Comparison of ENCODE assay signal across 10 cellular contexts in genomic region chr6:98847767-98848538, GRCh38. TPM values are rescaled to one million over a fixed set of nuclear protein-coding genes. Genes with fewer than 3 reads are reported as not detected.
DNase-seq lines count a peak whose midpoint lies in the region; ATAC-seq and TF ChIP-seq lines count a peak whose summit lies in the region.
"Had no signal": no experiment of that assay in that cellular context is flagged by ENCODE, and none has a peak within 500 bp of the region (broad histone marks: within the 10 kb centered on the region; RNA-seq: fewer than 3 reads in every experiment).

No MANE protein-coding gene starts in this region.

- ATAC-seq in left colon (peak; percentile 46), upper lobe of left lung (ENCODE audit: low FRiP score in 2 of 2) (peak; percentile 30 to 58)
- ATAC-seq: K562 had no signal

- peaks cover 17% of the 10 kb centered on the region for H3K27me3 Mint-ChIP-seq in MCF 10A (ENCODE audit: insufficient read depth, unreplicated experiment)

- H3K4me1 Mint-ChIP-seq in MCF 10A (ENCODE audit: insufficient read depth, unreplicated experiment), result peaks cover 8% of the 10 kb centered on the region

- TF ChIP-seq CTCF in breast epithelium (IDR thresholded peaks at IDR 0.05), result no peak
- no peak for TF ChIP-seq CTCF in MCF 10A (IDR thresholded peaks at IDR 0.05; ENCODE audit: unreplicated experiment)
- no peak for TF ChIP-seq CTCF in upper lobe of left lung (IDR thresholded peaks at IDR 0.05)
- TF ChIP-seq CTCF in PC-9 (conservative IDR thresholded peaks at IDR 0.05), result no peak

- H3K27ac ChIP-seq in breast epithelium (no peak overlapping the region), upper lobe of left lung (no peak overlapping the region), PC-9 (no peak overlapping the region)

- CTCF ChIA-PET in MCF 10A (lab: Yijun Ruan, JAX) (interaction anchor here (0.9 kb wide), 1 partner anchor 304 kb away, joined by 3 read pairs; no protein-coding TSS in a partner anchor), PC-9 (lab: Charles Lee) (no interaction called here)

- H3K27ac Mint-ChIP-seq in MCF 10A (ENCODE audit: low read depth, unreplicated experiment), result no peak overlapping the region

- H3K9me3 Mint-ChIP-seq in MCF 10A (ENCODE audit: unreplicated experiment), result no peaks in the 10 kb centered on the region

- intact Hi-C loops in breast epithelium (cut with DNase I; ENCODE audit: low total_unique reads), result no loop called here
- intact Hi-C loops in MCF 10A (cut with micrococcal nuclease), result loop anchor here (5.0 kb wide), 1 partner anchor 1141 kb away; no protein-coding TSS in a partner anchor
- intact Hi-C loops in left colon (cut with DNase I, micrococcal nuclease), result loop anchor here in 1 of 2 donors (5.0 kb wide), 1 partner anchor 1351 kb away; no protein-coding TSS in a partner anchor
- intact Hi-C loops in PC-9 (cut with micrococcal nuclease; ENCODE audit: unreplicated experiment), result loop anchor here (5.0 to 10.0 kb wide), 2 partner anchors 803 to 1661 kb away; no protein-coding TSS in a partner anchor

- H2AFZ ChIP-seq in PC-9, result no peak overlapping the region

- WGBS in upper lobe of left lung, 2 donors, result 7 to 17% methylated on average over 3 to 20 of the region's 52 CpGs

- no peaks in the 10 kb centered on the region for H3K79me2 ChIP-seq in PC-9 (ENCODE audit: low read depth)

- H3K4me3 ChIP-seq in breast epithelium, result peak overlapping the region in 2 of 3 donors; percentile 4 to 29
- H3K4me3 ChIP-seq in upper lobe of left lung, result peak overlapping the region in 2 of 4 donors; percentile 7 to 23
- no peak overlapping the region for H3K4me3 ChIP-seq in PC-9
- H3K4me3 ChIP-seq: K562 had no signal

- no peaks in the 10 kb centered on the region for H4K20me1 ChIP-seq in PC-9 (ENCODE audit: insufficient read depth)

- H3K4me2 ChIP-seq in PC-9, result no peak overlapping the region

- no peak for TF ChIP-seq POLR2A in breast epithelium (IDR thresholded peaks at IDR 0.05)
- TF ChIP-seq POLR2A in upper lobe of left lung (IDR thresholded peaks at IDR 0.05), result no peak

- no peaks in the 10 kb centered on the region for H3K9me3 ChIP-seq in breast epithelium
- H3K9me3 ChIP-seq in upper lobe of left lung, result no peaks in the 10 kb centered on the region
- no peaks in the 10 kb centered on the region for H3K9me3 ChIP-seq in PC-9 (ENCODE audit: insufficient read depth, low read depth)

- H3F3A ChIP-seq in PC-9 (ENCODE audit: insufficient read depth, low read depth), result no peaks in the 10 kb centered on the region

- H3K27me3 ChIP-seq in breast epithelium (peaks cover 4 to 62% of the 10 kb centered on the region in 2 donors), upper lobe of left lung (peaks cover 0 to 53% (median 33%) of the 10 kb centered on the region in 4 donors), PC-9 (ENCODE audit: insufficient read depth, low read depth) (no peaks in the 10 kb centered on the region)

- no peaks in the 10 kb centered on the region; the same call in 1 of the 2 replicates for H3K9me2 ChIP-seq in PC-9 (ENCODE audit: insufficient read depth)

- POLR2A ChIA-PET in MCF 10A (lab: Yijun Ruan, JAX), result no interaction called here
- POLR2A ChIA-PET in PC-9 (lab: Charles Lee; ENCODE audit: unreplicated experiment), result no interaction called here

- no peaks in the 10 kb centered on the region for H3K36me3 Mint-ChIP-seq in MCF 10A (ENCODE audit: insufficient read depth, unreplicated experiment)

- peaks cover 6 to 9% of the 10 kb centered on the region in 2 donors for H3K4me1 ChIP-seq in breast epithelium
- H3K4me1 ChIP-seq in upper lobe of left lung, result peaks cover 22 to 44% (median 32%) of the 10 kb centered on the region in 4 donors
- no peaks in the 10 kb centered on the region for H3K4me1 ChIP-seq in PC-9 (replicated peaks; ENCODE audit: insufficient read depth)

- BruUV-seq in MCF 10A (replicated peaks; lab: Mats Ljungman, UMichigan) (no TSS peak), PC-9 (replicated peaks; lab: Mats Ljungman, UMichigan) (no TSS peak)

- TF ChIP-seq EP300 in upper lobe of left lung (IDR thresholded peaks at IDR 0.05), result no peak

- DNase-seq in breast epithelium (ENCODE audit: low spot score in 2 of 2), result no peak
- no peak for DNase-seq in MCF 10A (ENCODE audit: unreplicated experiment)
- DNase-seq in NCI-H2227 treated with DMSO at 0.1 percent for 48 hours (lab: John Stamatoyannopoulos, UW), result peak; percentile 0
- no peak for DNase-seq in left colon
- peak in 1 of 2 donors; percentile 80 for DNase-seq in upper lobe of left lung
- no peak for DNase-seq in LoVo (ENCODE audit: low spot score)
- DNase-seq in PC-9, result no peak
- no peak for DNase-seq in T-helper 2 cell
- DNase-seq: kidney glomerular epithelial cell had no signal

- no peak overlapping the region for H3K4me3 Mint-ChIP-seq in MCF 10A (ENCODE audit: unreplicated experiment)

- H3K36me3 ChIP-seq in breast epithelium (no peaks in the 10 kb centered on the region), upper lobe of left lung (no peaks in the 10 kb centered on the region), PC-9 (ENCODE audit: low read depth) (no peaks in the 10 kb centered on the region)

RNA-seq across cellular contexts. Expression of gene POU3F2, which starts 13.6 kb away (rescaled TPM):
- not detected for total RNA-seq in breast epithelium
- total RNA-seq in MCF 10A (2022), result not detected in 2 replicates
- not detected for total RNA-seq in left colon
- total RNA-seq in upper lobe of left lung, result not detected
- total RNA-seq in PC-9 (2021), result not detected in 2 replicates
